Comparison of ENCODE assay signal across 9 cellular contexts in the genomic region with DNA sequence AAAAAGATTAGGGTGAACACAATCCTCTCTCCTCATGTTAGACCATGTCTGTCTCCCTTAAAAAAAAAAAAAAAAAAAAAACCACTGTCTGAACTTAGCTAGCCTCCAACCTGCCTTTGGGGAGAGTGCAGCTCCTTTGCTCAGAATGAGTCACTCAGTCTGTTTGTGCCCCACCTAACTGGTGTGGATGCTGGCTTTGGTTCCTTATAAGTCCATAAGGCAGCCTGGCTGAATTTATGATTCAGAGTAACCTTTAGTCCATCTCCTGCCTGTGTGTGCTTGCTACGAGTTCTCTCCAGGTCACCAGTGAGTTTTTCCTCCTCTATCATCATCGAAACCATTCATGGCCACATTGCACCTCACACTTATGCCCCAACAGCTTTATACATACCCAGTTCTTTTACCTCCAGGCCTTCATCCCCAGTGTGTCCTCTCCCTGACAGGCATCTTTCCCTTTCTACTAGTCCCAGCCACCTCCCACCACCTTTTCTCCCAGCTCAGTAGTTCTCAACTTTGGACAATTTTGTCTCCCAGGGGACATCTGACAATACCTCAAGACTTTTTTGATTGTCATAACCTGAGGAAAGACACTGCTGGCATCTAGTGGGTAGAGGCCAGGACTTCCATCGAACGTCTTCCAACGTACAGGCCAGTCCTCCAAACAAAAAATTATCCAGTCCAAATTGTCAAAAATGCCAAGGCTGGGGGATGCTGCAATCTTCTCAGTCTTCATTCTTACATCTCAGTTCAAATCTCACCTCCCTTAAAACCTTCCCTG.
DNase-seq lines count a peak whose midpoint lies in the region; ATAC-seq, FAIRE-seq and TF ChIP-seq lines count a peak whose summit lies in the region.
"Had no signal": no experiment of that assay in that cellular context is flagged by ENCODE, and none has a peak within 500 bp of the region (broad histone marks: within the 10 kb centered on the region; RNA-seq: fewer than 3 reads in every experiment).

No MANE protein-coding gene starts in this region.

- DNase-seq in NCI-H446 treated with DMSO at 0.1 percent for 48 hours (lab: John Stamatoyannopoulos, UW), result peak; percentile 50
- peak; percentile 63 for DNase-seq in fibroblast of gingiva (ENCODE audit: low read depth)
- peak in 1 of 2 donors; percentile 15 for DNase-seq in gastrocnemius medialis
- no peak for DNase-seq in DMS114 treated with DMSO at 0.1 percent for 48 hours (lab: John Stamatoyannopoulos, UW; ENCODE audit: unreplicated experiment)
- no peak for DNase-seq in activated T-cell treated with anti-CD3 and anti-CD28 coated beads, Interleukin-2, amount 50 U/mL, for 4 hours
- DNase-seq in kidney, result no peak
- DNase-seq in NCI-H146 (lab: John Stamatoyannopoulos, UW), result no peak

- H3K9me3 Mint-ChIP-seq in activated T-cell treated with anti-CD3 and anti-CD28 coated beads, Interleukin-2, amount 50 U/mL, for 4 hours, result peaks cover 7% of the 10 kb centered on the region

- H3K4me1 ChIP-seq in gastrocnemius medialis (no peaks in the 10 kb centered on the region), kidney (ENCODE audit: control insufficient read depth in 1 of 2, insufficient read depth in 1 of 2, low read depth in 1 of 2, low read length in 2 of 2) (no peaks in the 10 kb centered on the region)
- H3K4me1 ChIP-seq: Peyer's patch had no signal

- H3K27me3 ChIP-seq in gastrocnemius medialis, result no peaks in the 10 kb centered on the region
- H3K27me3 ChIP-seq: Peyer's patch had no signal

- no peaks in the 10 kb centered on the region for H3K4me1 Mint-ChIP-seq in activated T-cell treated with anti-CD3 and anti-CD28 coated beads, Interleukin-2, amount 50 U/mL, for 4 hours (ENCODE audit: low read depth)

- no peaks in the 10 kb centered on the region for H3K9me3 ChIP-seq in gastrocnemius medialis
- H3K9me3 ChIP-seq in kidney (ENCODE audit: control insufficient read depth in 1 of 2, low read length in 2 of 2), result no peaks in the 10 kb centered on the region
- H3K9me3 ChIP-seq: Peyer's patch had no signal

- FAIRE-seq in kidney (lab: Jason Lieb, UNC), result no peak

- peak; percentile 67 for ATAC-seq in GM18498 (IDR thresholded peaks at IDR 0.05; ENCODE audit: unreplicated experiment)
- ATAC-seq in gastrocnemius medialis, result peak; percentile 73 to 77
- no peak for ATAC-seq in activated T-cell treated with anti-CD3 and anti-CD28 coated beads, Interleukin-2, amount 50 U/mL, for 4 hours

- no peaks in the 10 kb centered on the region for H3K27me3 Mint-ChIP-seq in activated T-cell treated with anti-CD3 and anti-CD28 coated beads, Interleukin-2, amount 50 U/mL, for 4 hours (ENCODE audit: low read depth)

- in situ Hi-C loops in gastrocnemius medialis (cut with MboI; ENCODE audit: low sequenced_read_pairs in 4 of 4), result loop anchor here in 1 of 4 donors (25.0 kb wide), 1 partner anchor 301 kb away; no protein-coding TSS in a partner anchor

- TF ChIP-seq CTCF in gastrocnemius medialis (IDR thresholded peaks at IDR 0.05 in 4 of 5, conservative IDR thresholded peaks at IDR 0.05 in 1 of 5), result no peak
- TF ChIP-seq CTCF in kidney (IDR thresholded peaks at IDR 0.05; ENCODE audit: borderline replicate concordance, extremely low read depth, insufficient read depth), result no peak

- no peak overlapping the region for H3K4me3 Mint-ChIP-seq in activated T-cell treated with anti-CD3 and anti-CD28 coated beads, Interleukin-2, amount 50 U/mL, for 4 hours

- H3K4me3 ChIP-seq in gastrocnemius medialis (no peak overlapping the region), kidney (ENCODE audit: low read length in 2 of 2) (no peak overlapping the region)
- H3K4me3 ChIP-seq: Peyer's patch had no signal

- TF ChIP-seq POLR2A in gastrocnemius medialis (IDR thresholded peaks at IDR 0.05), result no peak

- H3K9ac ChIP-seq in kidney (ENCODE audit: low read length in 2 of 2), result no peak overlapping the region

- intact Hi-C loops in gastrocnemius medialis (cut with DNase I; ENCODE audit: low total_unique reads), result loop anchor here (5.0 kb wide), 1 partner anchor 316 kb away; no protein-coding TSS in a partner anchor
- intact Hi-C loops in kidney (cut with DNase I), result no loop called here

- no peaks in the 10 kb centered on the region for H3K36me3 ChIP-seq in gastrocnemius medialis
- no peaks in the 10 kb centered on the region for H3K36me3 ChIP-seq in kidney (ENCODE audit: control insufficient read depth in 1 of 2, insufficient read depth in 2 of 2, low read length in 2 of 2)
- H3K36me3 ChIP-seq: Peyer's patch had no signal

- peak overlapping the region; percentile 31 to 60 (median 49) for H3K27ac ChIP-seq in gastrocnemius medialis
- no peak overlapping the region for H3K27ac ChIP-seq in kidney (ENCODE audit: low read depth in 2 of 2, low read length in 2 of 2)

- H3K36me3 Mint-ChIP-seq in activated T-cell treated with anti-CD3 and anti-CD28 coated beads, Interleukin-2, amount 50 U/mL, for 4 hours (ENCODE audit: insufficient read depth), result no peaks in the 10 kb centered on the region

Comparison
In these comparisons a context has a peak if more than half of its experiments do, and no peak if none do; other contexts are left out.
1. ATAC-seq: peak in GM18498 (single experiment) and gastrocnemius medialis (2 of 2); none in activated T-cell treated with anti-CD3 and anti-CD28 coated beads, Interleukin-2, amount 50 U/mL, for 4 hours (0 of 2).
2. DNase-seq: peak in NCI-H446 treated with DMSO at 0.1 percent for 48 hours (single experiment) and fibroblast of gingiva (single experiment); none in DMS114 treated with DMSO at 0.1 percent for 48 hours (single experiment), activated T-cell treated with anti-CD3 and anti-CD28 coated beads, Interleukin-2, amount 50 U/mL, for 4 hours (single experiment), kidney (single experiment) and NCI-H146 (single experiment).
3. H3K27ac ChIP-seq: peak in gastrocnemius medialis (4 of 4); none in kidney (0 of 2).